In genomic region chr11:116065519-116065918, GRCh38 we compare ENCODE assay signal across 15 cellular contexts.
DNase-seq lines count a peak whose midpoint lies in the region; ATAC-seq and TF ChIP-seq lines count a peak whose summit lies in the region.
"Had no signal": no experiment of that assay in that cellular context is flagged by ENCODE, and none has a peak within 500 bp of the region (broad histone marks: within the 10 kb centered on the region; RNA-seq: fewer than 3 reads in every experiment).

No MANE protein-coding gene starts in this region.

- no peaks in the 10 kb centered on the region for H3K9me3 Mint-ChIP-seq in central memory CD8-positive, alpha-beta T cell
- no peaks in the 10 kb centered on the region for H3K9me3 Mint-ChIP-seq in nephron progenitor cell
- H3K9me3 Mint-ChIP-seq: CD8-positive, alpha-beta memory T cell had no signal

- no peaks in the 10 kb centered on the region for H3K4me1 Mint-ChIP-seq in central memory CD8-positive, alpha-beta T cell
- H3K4me1 Mint-ChIP-seq in nephron progenitor cell, result peaks cover 70% of the 10 kb centered on the region
- H3K4me1 Mint-ChIP-seq: CD8-positive, alpha-beta memory T cell had no signal

- no peaks in the 10 kb centered on the region for H3F3A ChIP-seq in DOHH2 (ENCODE audit: control insufficient read depth, insufficient read depth)

- H3K27ac ChIP-seq in DOHH2 (ENCODE audit: low read depth, low read length) (no peak overlapping the region), SJCRH30 (no peak overlapping the region), gastroesophageal sphincter (no peak overlapping the region)
- H3K27ac ChIP-seq: GM23248, HL-60 had no signal

- H4K20me1 ChIP-seq in DOHH2 (ENCODE audit: control insufficient read depth, insufficient read depth, low read depth, low read length), result no peaks in the 10 kb centered on the region

- H3K36me3 ChIP-seq in DOHH2 (ENCODE audit: control insufficient read depth, low read length) (no peaks in the 10 kb centered on the region), SJCRH30 (no peaks in the 10 kb centered on the region), gastroesophageal sphincter (no peaks in the 10 kb centered on the region)
- H3K36me3 ChIP-seq: BE2C had no signal

- H3K4me1 ChIP-seq in DOHH2 (ENCODE audit: control insufficient read depth, low read length) (peaks cover 28% of the 10 kb centered on the region), SJCRH30 (no peaks in the 10 kb centered on the region), gastroesophageal sphincter (no peaks in the 10 kb centered on the region)
- H3K4me1 ChIP-seq: Caco-2 had no signal

- no peaks in the 10 kb centered on the region for H3K79me2 ChIP-seq in DOHH2 (ENCODE audit: control insufficient read depth, low read length)

- H3K9me3 ChIP-seq in DOHH2 (ENCODE audit: control insufficient read depth, insufficient read depth, low read length) (no peaks in the 10 kb centered on the region), SJCRH30 (replicated peaks) (no peaks in the 10 kb centered on the region), gastroesophageal sphincter (no peaks in the 10 kb centered on the region)
- H3K9me3 ChIP-seq: BE2C, Caco-2 had no signal

- DNase-seq in central memory CD8-positive, alpha-beta T cell (ENCODE audit: low spot score in 2 of 2), result no peak
- DNase-seq in nephron progenitor cell (no peak), SJCRH30 (no peak), left cardiac atrium (no peak)
- DNase-seq: BE2C; Caco-2; CD8-positive, alpha-beta memory T cell; DND-41; GF-D8; GM23248 had no signal

- H3K9me2 ChIP-seq in DOHH2 (replicated peaks; ENCODE audit: control insufficient read depth, low read length), result no peaks in the 10 kb centered on the region

- 81 to 88% methylated on average over 6 to 8 of the region's 9 CpGs for WGBS in gastroesophageal sphincter (ENCODE audit: low coverage in 1 of 2), 2 donors

- H3K27me3 Mint-ChIP-seq in central memory CD8-positive, alpha-beta T cell, result peaks cover 31% of the 10 kb centered on the region
- no peaks in the 10 kb centered on the region for H3K27me3 Mint-ChIP-seq in nephron progenitor cell (ENCODE audit: low read depth, poor library complexity)

- TF ChIP-seq POLR2A in gastroesophageal sphincter (IDR thresholded peaks at IDR 0.05), result no peak

- H3K27me3 ChIP-seq in DOHH2 (ENCODE audit: control insufficient read depth, low read length), result no peaks in the 10 kb centered on the region
- H3K27me3 ChIP-seq in SJCRH30, result no peaks in the 10 kb centered on the region
- peaks cover 14% of the 10 kb centered on the region for H3K27me3 ChIP-seq in gastroesophageal sphincter
- H3K27me3 ChIP-seq: BE2C had no signal

- H3K4me2 ChIP-seq in DOHH2 (ENCODE audit: low read length), result peak overlapping the region; percentile 33

- TF ChIP-seq EP300 in gastroesophageal sphincter (IDR thresholded peaks at IDR 0.05), result no peak

- peaks cover 3% of the 10 kb centered on the region for H3K36me3 Mint-ChIP-seq in central memory CD8-positive, alpha-beta T cell (ENCODE audit: insufficient read depth)
- H3K36me3 Mint-ChIP-seq in nephron progenitor cell (ENCODE audit: low read depth), result no peaks in the 10 kb centered on the region
- H3K36me3 Mint-ChIP-seq: CD8-positive, alpha-beta memory T cell had no signal

- no peak overlapping the region; the same call in 1 of the 2 replicates for H3K4me3 ChIP-seq in DOHH2 (ENCODE audit: low read length)
- no peak overlapping the region for H3K4me3 ChIP-seq in SJCRH30
- H3K4me3 ChIP-seq in gastroesophageal sphincter, result no peak overlapping the region
- H3K4me3 ChIP-seq: GM23248 had no signal

- TF ChIP-seq CTCF in DOHH2 (IDR thresholded peaks at IDR 0.05; ENCODE audit: low read depth, low read length, poor library complexity, severe bottlenecking) (no peak), nephron progenitor cell (IDR thresholded peaks at IDR 0.05) (no peak), gastroesophageal sphincter (IDR thresholded peaks at IDR 0.05) (no peak)

- H3K4me3 Mint-ChIP-seq in central memory CD8-positive, alpha-beta T cell, result no peak overlapping the region
- H3K4me3 Mint-ChIP-seq in nephron progenitor cell, result no peak overlapping the region
- H3K4me3 Mint-ChIP-seq: CD8-positive, alpha-beta memory T cell had no signal

- ATAC-seq in central memory CD8-positive, alpha-beta T cell (replicated peaks; ENCODE audit: extremely low read depth, poor library complexity, severe bottlenecking), result no peak
- ATAC-seq in GM19452 (IDR thresholded peaks at IDR 0.05; ENCODE audit: unreplicated experiment), result no peak
- no peak for ATAC-seq in left cardiac atrium
- no peak for ATAC-seq in gastroesophageal sphincter
- ATAC-seq: HCT116 had no signal

- H3K27ac Mint-ChIP-seq in central memory CD8-positive, alpha-beta T cell (ENCODE audit: low read depth), result peak overlapping the region; percentile 59
- peak overlapping the region; percentile 85 for H3K27ac Mint-ChIP-seq in nephron progenitor cell
- H3K27ac Mint-ChIP-seq: CD8-positive, alpha-beta memory T cell had no signal

- intact Hi-C loops in left cardiac atrium (cut with DNase I), result no loop called here
